ENCODE assay signal across 25 cellular contexts in genomic region chr20:41221614-41222218, GRCh38.
DNase-seq lines count a peak whose midpoint lies in the region; ATAC-seq and TF ChIP-seq lines count a peak whose summit lies in the region.
"Had no signal": no experiment of that assay in that cellular context is flagged by ENCODE, and none has a peak within 500 bp of the region (broad histone marks: within the 10 kb centered on the region; RNA-seq: fewer than 3 reads in every experiment).

No MANE protein-coding gene starts in this region.

- no peaks in the 10 kb centered on the region for H3K36me3 ChIP-seq in adrenal gland (replicated peaks in 1 of 2)
- H3K36me3 ChIP-seq: HAP-1, pancreas had no signal

- no peaks in the 10 kb centered on the region for H3K27me3 Mint-ChIP-seq in chondrocyte (ENCODE audit: low read depth)
- H3K27me3 Mint-ChIP-seq: activated B cell treated with CpG ODN at 0.5 μM for 24 hours; activated T-helper 17 cell treated with anti-CD3 and anti-CD28 coated beads, Interleukin-2, amount 50 U/mL, for 72 hours; naive thymus-derived CD4-positive, alpha-beta T cell had no signal

- H3K4me3 ChIP-seq in adrenal gland: no peak overlapping the region
- H3K4me3 ChIP-seq: body of pancreas, coronary artery, HAP-1, pancreas had no signal

- peaks cover 1% of the 10 kb centered on the region for H3K36me3 Mint-ChIP-seq in chondrocyte (ENCODE audit: low read depth)
- H3K36me3 Mint-ChIP-seq: activated naive CD4-positive, alpha-beta T cell treated with anti-CD3 and anti-CD28 coated beads, Interleukin-2, amount 50 U/mL, for 72 hours had no signal

- no peak for ATAC-seq in HG02571 (IDR thresholded peaks at IDR 0.05; ENCODE audit: unreplicated experiment)
- ATAC-seq in HG03457 (IDR thresholded peaks at IDR 0.05; ENCODE audit: unreplicated experiment): no peak
- ATAC-seq: activated naive CD4-positive, alpha-beta T cell treated with anti-CD3 and anti-CD28 coated beads, Interleukin-2, amount 50 U/mL, for 72 hours; activated T-helper 17 cell treated with anti-CD3 and anti-CD28 coated beads, Interleukin-2, amount 50 U/mL, for 72 hours; body of pancreas; CD8-positive, alpha-beta T cell; naive thymus-derived CD4-positive, alpha-beta T cell had no signal

- peaks cover 42% of the 10 kb centered on the region for H3K4me1 Mint-ChIP-seq in chondrocyte (ENCODE audit: low read depth)
- H3K4me1 Mint-ChIP-seq: activated T-helper 17 cell treated with anti-CD3 and anti-CD28 coated beads, Interleukin-2, amount 50 U/mL, for 72 hours had no signal

- peak in 4 of 7 donors; percentile 38 to 53 (median 49) for DNase-seq in adrenal gland
- DNase-seq in chondrocyte (ENCODE audit: low spot score): no peak
- DNase-seq in medulla oblongata (ENCODE audit: extremely low spot score): peak; percentile 62
- DNase-seq in substantia nigra (lab: John Stamatoyannopoulos, UW): peak in 30 of 49 donors; percentile 25 to 74 (median 43)
- no peak for DNase-seq in RKO (ENCODE audit: low spot score)
- DNase-seq: activated B cell treated with CpG ODN at 0.5 μM for 24 hours; activated CD4-positive, alpha-beta T cell treated with anti-CD3 and anti-CD28 coated beads, Interleukin-2, amount 50 U/mL, for 4 hours; activated CD8-positive, alpha-beta memory T cell treated with anti-CD3 and anti-CD28 coated beads, Interleukin-2, amount 50 U/mL, for 4 hours; AML-193; body of pancreas; CD8-positive, alpha-beta T cell; KBM-7; naive thymus-derived CD4-positive, alpha-beta T cell; NCI-H1694 treated with DMSO at 0.1 percent for 48 hours; NCI-H2171 treated with DMSO at 0.1 percent for 48 hours; NCI-H524 treated with DMSO at 0.1 percent for 48 hours; pancreas; RPMI8226; T-helper 9 cell had no signal

- H3K27ac Mint-ChIP-seq in chondrocyte (ENCODE audit: unreplicated experiment): peak overlapping the region; percentile 55
- H3K27ac Mint-ChIP-seq: activated B cell treated with CpG ODN at 0.5 μM for 24 hours; activated naive CD4-positive, alpha-beta T cell treated with anti-CD3 and anti-CD28 coated beads, Interleukin-2, amount 50 U/mL, for 72 hours; activated T-helper 17 cell treated with anti-CD3 and anti-CD28 coated beads, Interleukin-2, amount 50 U/mL, for 72 hours; CD8-positive, alpha-beta T cell had no signal

- no peak overlapping the region for H3K4me3 Mint-ChIP-seq in chondrocyte (ENCODE audit: unreplicated experiment)
- H3K4me3 Mint-ChIP-seq: activated B cell treated with CpG ODN at 0.5 μM for 24 hours; activated T-helper 17 cell treated with anti-CD3 and anti-CD28 coated beads, Interleukin-2, amount 50 U/mL, for 72 hours; CD8-positive, alpha-beta T cell; naive thymus-derived CD4-positive, alpha-beta T cell had no signal

- 57 to 67% (median 59%) methylated on average over 5 of the region's 5 CpGs for WGBS in adrenal gland, 4 donors

- H3K27ac ChIP-seq in adrenal gland: peak overlapping the region in 2 of 5 donors; percentile 26 to 42
- H3K27ac ChIP-seq in substantia nigra (ENCODE audit: low read depth, low read length, poor library complexity, severe bottlenecking): peak overlapping the region; percentile 97
- H3K27ac ChIP-seq: pancreas had no signal

- no peaks in the 10 kb centered on the region for H3K9me3 Mint-ChIP-seq in chondrocyte (ENCODE audit: low read depth)
- H3K9me3 Mint-ChIP-seq: activated B cell treated with CpG ODN at 0.5 μM for 24 hours; activated naive CD4-positive, alpha-beta T cell treated with anti-CD3 and anti-CD28 coated beads, Interleukin-2, amount 50 U/mL, for 72 hours; activated T-helper 17 cell treated with anti-CD3 and anti-CD28 coated beads, Interleukin-2, amount 50 U/mL, for 72 hours; CD8-positive, alpha-beta T cell; naive thymus-derived CD4-positive, alpha-beta T cell had no signal

- TF ChIP-seq CTCF in adrenal gland (IDR thresholded peaks at IDR 0.05): no peak
- no peak for TF ChIP-seq CTCF in chondrocyte (IDR thresholded peaks at IDR 0.05)

- intact Hi-C loops in adrenal gland (cut with DNase I): loop anchor here in 1 of 2 donors (10.0 kb wide), 1 partner anchor 47 kb away; no protein-coding TSS in a partner anchor

- H3K4me1 ChIP-seq in adrenal gland (replicated peaks in 1 of 2): peaks cover 15 to 33% of the 10 kb centered on the region in 2 donors
- H3K4me1 ChIP-seq: HAP-1, pancreas had no signal

- TF ChIP-seq POLR2A in adrenal gland (IDR thresholded peaks at IDR 0.05): no peak

- H3K9me3 ChIP-seq in adrenal gland (replicated peaks in 1 of 3): no peaks in the 10 kb centered on the region
- H3K9me3 ChIP-seq: body of pancreas, HAP-1, pancreas had no signal

- H3K27me3 ChIP-seq in adrenal gland: no peaks in the 10 kb centered on the region
- H3K27me3 ChIP-seq: body of pancreas, pancreas had no signal

Comparison
In these comparisons a context has a peak if more than half of its experiments do, and no peak if none do; other contexts are left out.
1. DNase-seq: peak in adrenal gland (4 of 7), medulla oblongata (single experiment) and substantia nigra (30 of 49); none in chondrocyte (single experiment) and RKO (single experiment).